In genomic region chr16:15856901-15857778, GRCh38 we compare ENCODE assay signal across 8 cellular contexts. TPM values are rescaled to one million over a fixed set of nuclear protein-coding genes. Genes with fewer than 3 reads are reported as not detected.
DNase-seq lines count a peak whose midpoint lies in the region; ATAC-seq, FAIRE-seq and TF ChIP-seq lines count a peak whose summit lies in the region.

Gene MYH11, minus strand, starts transcription at chr16:15857028. Its CDS starts 18,776 bp downstream, at chr16:15838252.

- no peaks in the 10 kb centered on the region for H3K36me3 ChIP-seq in adrenal gland (replicated peaks in 1 of 2)

- H3K4me1 Mint-ChIP-seq in HFFc6 (ENCODE audit: low read depth), result peaks cover 10% of the 10 kb centered on the region
- H3K4me1 Mint-ChIP-seq in stimulated activated naive CD8-positive, alpha-beta T cell treated with anti-CD3 and anti-CD28 coated beads, Interleukin-15, amount 100 ng/mL, for 72 hours, result peaks cover 8% of the 10 kb centered on the region

- H3K27ac Mint-ChIP-seq in HFFc6, result no peak within 1 kb of the TSS
- H3K27ac Mint-ChIP-seq in stimulated activated naive CD8-positive, alpha-beta T cell treated with anti-CD3 and anti-CD28 coated beads, Interleukin-15, amount 100 ng/mL, for 72 hours, result no peak within 1 kb of the TSS

- H3K27ac ChIP-seq in adrenal gland, result no peak within 1 kb of the TSS

- TF ChIP-seq CTCF in HFFc6 (IDR thresholded peaks at IDR 0.05), result peak; percentile 16; the same call in 1 of the 2 replicates
- TF ChIP-seq CTCF in adrenal gland (IDR thresholded peaks at IDR 0.05), result no peak

- H3K4me3 Mint-ChIP-seq in HFFc6, result peak within 1 kb of the TSS; percentile 89
- peak within 1 kb of the TSS; percentile 49 to 69 for H3K4me3 Mint-ChIP-seq in stimulated activated naive CD8-positive, alpha-beta T cell treated with anti-CD3 and anti-CD28 coated beads, Interleukin-15, amount 100 ng/mL, for 72 hours

- H3K36me3 Mint-ChIP-seq in HFFc6 (ENCODE audit: low read depth), result no peaks in the 10 kb centered on the region

- peaks cover 33% of the 10 kb centered on the region for H3K27me3 Mint-ChIP-seq in HFFc6 (ENCODE audit: insufficient read depth)
- H3K27me3 Mint-ChIP-seq in stimulated activated naive CD8-positive, alpha-beta T cell treated with anti-CD3 and anti-CD28 coated beads, Interleukin-15, amount 100 ng/mL, for 72 hours, result peaks cover 48% of the 10 kb centered on the region

- DNase-seq in HFFc6 (no peak), adrenal gland (no peak), iPS-NIHi7 (ENCODE audit: extremely low spot score) (peak; percentile 71), cerebellum (ENCODE audit: low spot score) (no peak), H54 (ENCODE audit: insufficient read length, low spot score) (no peak)
- DNase-seq in stimulated activated naive CD8-positive, alpha-beta T cell treated with anti-CD3 and anti-CD28 coated beads, Interleukin-15, amount 100 ng/mL, for 72 hours, result no peak

- H3K27me3 ChIP-seq in adrenal gland, result peaks cover 20% of the 10 kb centered on the region

- FAIRE-seq in H54 (lab: Jason Lieb, UNC), result no peak

- 0 to 2% (median 2%) methylated on average over 18 to 51 of the region's 52 CpGs for WGBS in adrenal gland, 4 donors

- intact Hi-C loops in adrenal gland (cut with DNase I), result no loop called here

- no peak for TF ChIP-seq POLR2A in adrenal gland (IDR thresholded peaks at IDR 0.05)
- no peak for TF ChIP-seq POLR2A in H54 (IDR thresholded peaks at IDR 0.05; ENCODE audit: low read depth, low read length)

- H3K4me1 ChIP-seq in adrenal gland (replicated peaks in 1 of 2), result peaks cover 9 to 16% of the 10 kb centered on the region in 2 donors

- peaks cover 3% of the 10 kb centered on the region; the same call in 1 of the 2 replicates for H3K9me3 Mint-ChIP-seq in HFFc6
- no peaks in the 10 kb centered on the region for H3K9me3 Mint-ChIP-seq in stimulated activated naive CD8-positive, alpha-beta T cell treated with anti-CD3 and anti-CD28 coated beads, Interleukin-15, amount 100 ng/mL, for 72 hours

- peak; percentile 58 for ATAC-seq in stimulated activated naive CD8-positive, alpha-beta T cell treated with anti-CD3 and anti-CD28 coated beads, Interleukin-15, amount 100 ng/mL, for 72 hours
- ATAC-seq in HG02981 (IDR thresholded peaks at IDR 0.05; ENCODE audit: unreplicated experiment), result no peak
- ATAC-seq in HG03469 (IDR thresholded peaks at IDR 0.05; ENCODE audit: unreplicated experiment), result no peak

- H3K9me3 ChIP-seq in adrenal gland (replicated peaks in 1 of 3), result no peaks in the 10 kb centered on the region

- peak within 1 kb of the TSS in 1 of 4 donors; percentile 56 for H3K4me3 ChIP-seq in adrenal gland

RNA-seq across cellular contexts. Expression of gene MYH11, which starts in this region (rescaled TPM):
- under 1 TPM in 4 of 6 experiments, not detected in 2; 0.02 to 0.23 (median 0.21) TPM for total RNA-seq in HFFc6 (2021; fragmentation: NEBNext Ultra II Directional; extraction: Animal tissue kit (Norgen Biotek cat#: 25700))
- total RNA-seq in adrenal gland, result 10 to 100 TPM in 6 of 8 donors, 1 to 10 TPM in 2; 5.5 to 33.3 (median 16.3) TPM
- polyA plus RNA-seq in adrenal gland, result 10 to 100 TPM; 31.9 to 45.1 (median 41.7) TPM
- total RNA-seq in cerebellum, result 3.5 TPM
